Comparison of ENCODE assay signal across 25 cellular contexts in the genomic region with DNA sequence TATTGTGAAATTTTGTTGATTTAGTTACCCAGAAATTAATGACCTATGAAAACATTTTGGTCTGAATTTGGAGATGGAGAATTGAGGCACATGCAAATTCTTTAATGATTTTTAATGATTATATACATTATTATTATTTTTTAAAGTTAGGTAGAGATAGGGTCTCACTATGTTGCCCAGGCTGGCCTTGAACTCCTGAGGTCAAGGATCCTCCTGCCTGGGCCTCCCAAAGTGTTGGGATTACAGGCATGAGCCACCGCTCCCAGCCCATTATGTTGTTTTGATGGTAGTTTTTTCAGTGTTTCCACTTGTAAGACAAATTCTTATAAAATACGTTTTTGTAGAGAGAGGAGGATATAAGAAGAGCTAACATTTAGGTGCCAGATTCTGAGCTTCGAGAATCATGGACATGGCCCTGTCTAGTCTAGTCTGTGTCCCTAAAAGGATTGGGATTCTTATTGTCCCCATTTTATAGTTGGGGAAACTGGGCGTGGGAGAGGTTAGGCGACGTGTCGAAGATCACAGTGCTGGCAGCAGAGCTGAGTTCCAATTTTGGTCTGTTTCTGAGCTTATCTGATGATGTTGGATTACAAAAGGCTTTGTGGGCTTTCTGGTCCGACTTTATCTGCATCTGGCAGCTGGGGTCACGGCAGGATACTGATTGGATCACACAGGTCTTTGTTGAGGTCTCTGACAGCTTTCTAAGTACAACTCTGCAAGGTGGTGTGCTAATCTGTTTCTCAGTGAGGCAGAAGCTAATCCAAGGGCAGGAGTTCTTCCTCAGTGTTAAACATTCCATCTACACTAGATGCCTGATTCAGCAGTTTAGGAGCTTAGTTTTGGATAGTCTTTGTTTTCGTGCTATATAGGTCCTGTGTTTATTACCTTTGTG. TPM values are rescaled to one million over a fixed set of nuclear protein-coding genes. Genes with fewer than 3 reads are reported as not detected.
A peak's percentile ranks its signal among the peaks of the same experiment; 100 is the strongest.
DNase-seq lines count a peak whose midpoint lies in the region; ATAC-seq and TF ChIP-seq lines count a peak whose summit lies in the region.
"Had no signal": no experiment of that assay in that cellular context is flagged by ENCODE, and none has a peak within 500 bp of the region (broad histone marks: within the 10 kb centered on the region; RNA-seq: fewer than 3 reads in every experiment).

No MANE protein-coding gene starts in this region.

- H4K91ac ChIP-seq in mesenchymal stem cell (ENCODE audit: low read length) = no peak overlapping the region

- no peaks in the 10 kb centered on the region for H3K27me3 ChIP-seq in mesenchymal stem cell (ENCODE audit: control insufficient read depth in 1 of 2, insufficient read depth in 1 of 2, low read length in 2 of 2)
- H3K27me3 ChIP-seq: ascending aorta, transverse colon had no signal

- no peak overlapping the region for H3K14ac ChIP-seq in mesenchymal stem cell (ENCODE audit: low read length in 2 of 2)

- H2BK120ac ChIP-seq in mesenchymal stem cell (ENCODE audit: low read depth, low read length) = no peak overlapping the region

- H3K4me1 Mint-ChIP-seq in T-helper 2 cell treated with Interferon-gamma antibody and Interleukin-4, amounts not matched to agents 5 μg/mL and 100 μg/mL, for 36 hours (ENCODE audit: low read depth) = peaks cover 15% of the 10 kb centered on the region
- peaks cover 12% of the 10 kb centered on the region for H3K4me1 Mint-ChIP-seq in activated CD4-positive, alpha-beta T cell treated with anti-CD3 and anti-CD28 coated beads, Interleukin-2, amount 10 ng/mL, durations not matched to agents 7 days and 5 days

- no peaks in the 10 kb centered on the region for H3K27me3 Mint-ChIP-seq in T-helper 2 cell treated with Interferon-gamma antibody and Interleukin-4, amounts not matched to agents 5 μg/mL and 100 μg/mL, for 36 hours (ENCODE audit: low read depth)
- no peaks in the 10 kb centered on the region for H3K27me3 Mint-ChIP-seq in activated CD4-positive, alpha-beta T cell treated with anti-CD3 and anti-CD28 coated beads, Interleukin-2, amount 10 ng/mL, durations not matched to agents 7 days and 5 days
- H3K27me3 Mint-ChIP-seq: activated naive CD4-positive, alpha-beta T cell treated with anti-CD3 and anti-CD28 coated beads, Interleukin-2, amount 10 ng/mL, durations not matched to agents 7 days and 5 days had no signal

- H3K4me3 Mint-ChIP-seq in T-helper 2 cell treated with Interferon-gamma antibody and Interleukin-4, amounts not matched to agents 5 μg/mL and 100 μg/mL, for 36 hours = no peak overlapping the region
- no peak overlapping the region for H3K4me3 Mint-ChIP-seq in activated CD4-positive, alpha-beta T cell treated with anti-CD3 and anti-CD28 coated beads, Interleukin-2, amount 10 ng/mL, durations not matched to agents 7 days and 5 days
- H3K4me3 Mint-ChIP-seq: activated naive CD4-positive, alpha-beta T cell treated with anti-CD3 and anti-CD28 coated beads, Interleukin-2, amount 10 ng/mL, durations not matched to agents 7 days and 5 days had no signal

- no peak overlapping the region for H3K9ac ChIP-seq in mesenchymal stem cell (ENCODE audit: low read length)

- no peaks in the 10 kb centered on the region for H3K9me3 ChIP-seq in mesenchymal stem cell (ENCODE audit: control insufficient read depth, low read length)
- H3K9me3 ChIP-seq: ascending aorta, transverse colon had no signal

- no peak overlapping the region for H3K4me3 ChIP-seq in mesenchymal stem cell (ENCODE audit: insufficient read depth in 1 of 2, low read depth in 1 of 2, low read length in 2 of 2)
- H3K4me3 ChIP-seq: ascending aorta, transverse colon had no signal

- WGBS in mesenchymal stem cell = 81% methylated on average over 10 of the region's 10 CpGs

- POLR2A ChIA-PET in activated CD4-positive, alpha-beta T cell treated with anti-CD3 and anti-CD28 coated beads, Interleukin-2, amount 10 ng/mL, durations not matched to agents 7 days and 5 days (lab: Charles Lee) = interaction anchor here (0.6 kb wide), 1 partner anchor 275 kb away, joined by 3 read pairs; no protein-coding TSS in a partner anchor

- peaks cover 28% of the 10 kb centered on the region for H3K36me3 Mint-ChIP-seq in T-helper 2 cell treated with Interferon-gamma antibody and Interleukin-4, amounts not matched to agents 5 μg/mL and 100 μg/mL, for 36 hours (ENCODE audit: low read depth)
- H3K36me3 Mint-ChIP-seq in activated CD4-positive, alpha-beta T cell treated with anti-CD3 and anti-CD28 coated beads, Interleukin-2, amount 10 ng/mL, durations not matched to agents 7 days and 5 days (ENCODE audit: low read depth) = peaks cover 28% of the 10 kb centered on the region

- peaks cover 29 to 39% of the 10 kb centered on the region in 2 experiments for H3K36me3 ChIP-seq in mesenchymal stem cell (ENCODE audit: control insufficient read depth in 1 of 2, insufficient read depth in 2 of 2, low read depth in 1 of 2, low read length in 2 of 2)

- no peak overlapping the region for H3K23ac ChIP-seq in mesenchymal stem cell (ENCODE audit: low read length in 2 of 2)

- H3K4ac ChIP-seq in mesenchymal stem cell (ENCODE audit: low read depth in 1 of 2, low read length in 2 of 2) = no peak overlapping the region

- peaks cover 5% of the 10 kb centered on the region for H3K79me1 ChIP-seq in mesenchymal stem cell (replicated peaks; ENCODE audit: low read length, poor library complexity, severe bottlenecking)

- H3K9me3 Mint-ChIP-seq in T-helper 2 cell treated with Interferon-gamma antibody and Interleukin-4, amounts not matched to agents 5 μg/mL and 100 μg/mL, for 36 hours = no peaks in the 10 kb centered on the region
- H3K9me3 Mint-ChIP-seq in activated CD4-positive, alpha-beta T cell treated with anti-CD3 and anti-CD28 coated beads, Interleukin-2, amount 10 ng/mL, durations not matched to agents 7 days and 5 days = no peaks in the 10 kb centered on the region
- H3K9me3 Mint-ChIP-seq: activated naive CD4-positive, alpha-beta T cell treated with anti-CD3 and anti-CD28 coated beads, Interleukin-2, amount 10 ng/mL, durations not matched to agents 7 days and 5 days had no signal

- no peak overlapping the region for H4K8ac ChIP-seq in mesenchymal stem cell (ENCODE audit: low read length)

- ATAC-seq in GM18873 (IDR thresholded peaks at IDR 0.05; ENCODE audit: low FRiP score, unreplicated experiment) = no peak
- ATAC-seq: HCT116 had no signal

- no peak for TF ChIP-seq POLR2A in erythroblast (IDR thresholded peaks at IDR 0.05; ENCODE audit: low read length)

- H2BK5ac ChIP-seq in mesenchymal stem cell (ENCODE audit: low read depth, low read length, poor library complexity, severe bottlenecking) = no peak overlapping the region

- H3K4me1 ChIP-seq in mesenchymal stem cell (ENCODE audit: control insufficient read depth, insufficient read depth, low read depth, low read length) = no peaks in the 10 kb centered on the region
- H3K4me1 ChIP-seq: ascending aorta had no signal

- no peak overlapping the region for H2BK15ac ChIP-seq in mesenchymal stem cell (ENCODE audit: low read depth, poor library complexity, severe bottlenecking)

- peak overlapping the region; percentile 13 for H3K27ac Mint-ChIP-seq in T-helper 2 cell treated with Interferon-gamma antibody and Interleukin-4, amounts not matched to agents 5 μg/mL and 100 μg/mL, for 36 hours
- no peak overlapping the region for H3K27ac Mint-ChIP-seq in activated CD4-positive, alpha-beta T cell treated with anti-CD3 and anti-CD28 coated beads, Interleukin-2, amount 10 ng/mL, durations not matched to agents 7 days and 5 days
- H3K27ac Mint-ChIP-seq: activated naive CD4-positive, alpha-beta T cell treated with anti-CD3 and anti-CD28 coated beads, Interleukin-2, amount 10 ng/mL, durations not matched to agents 7 days and 5 days had no signal

- DNase-seq in ELF-1 (ENCODE audit: low read depth, low spot score) (peak; percentile 72), KBM-7 (peak; percentile 33), erythroblast (lab: John Stamatoyannopoulos, UW) (peak; percentile 53 to 87), middle frontal gyrus (ENCODE audit: extremely low spot score, low spot score) (no peak), mesenchymal stem cell (no peak)
- DNase-seq in T-helper 2 cell treated with Interferon-gamma antibody and Interleukin-4, amounts not matched to agents 5 μg/mL and 100 μg/mL, for 36 hours (ENCODE audit: low spot score) = no peak
- DNase-seq in activated CD4-positive, alpha-beta T cell treated with anti-CD3 and anti-CD28 coated beads, Interleukin-2, amount 10 ng/mL, durations not matched to agents 7 days and 5 days = no peak
- DNase-seq: activated naive CD4-positive, alpha-beta T cell treated with anti-CD3 and anti-CD28 coated beads, Interleukin-2, amount 10 ng/mL, durations not matched to agents 7 days and 5 days; C1 segment of cervical spinal cord; Calu3; caudate nucleus; glutamatergic neuron; kidney; MV-4-11; NCI-H187; nucleus accumbens; SHP77; T-helper 1 cell; transverse colon had no signal

- H2BK12ac ChIP-seq in mesenchymal stem cell (ENCODE audit: low read length in 2 of 2) = no peak overlapping the region

- CTCF ChIA-PET in activated CD4-positive, alpha-beta T cell treated with anti-CD3 and anti-CD28 coated beads, Interleukin-2, amount 10 ng/mL, durations not matched to agents 7 days and 5 days (lab: Charles Lee) = interaction anchor here (0.6 to 1.9 kb wide), 4 partner anchors 20 to 574 kb away, joined by 3 to 10 read pairs (median 6); no protein-coding TSS in a partner anchor

- H3K4me2 ChIP-seq in mesenchymal stem cell (ENCODE audit: low read length, poor library complexity, severe bottlenecking) = no peak overlapping the region

- no peak overlapping the region for H2AFZ ChIP-seq in mesenchymal stem cell (ENCODE audit: low read depth, low read length)

- H2AK5ac ChIP-seq in mesenchymal stem cell (ENCODE audit: low read length, severe bottlenecking) = no peak overlapping the region

- no peak overlapping the region for H3K18ac ChIP-seq in mesenchymal stem cell (ENCODE audit: low read depth in 1 of 2, low read length in 2 of 2)

- in situ Hi-C loops in KBM-7 (cut with MboI; ENCODE audit: low pct_unique_long_range_greater_than_20kb, low sequenced_read_pairs) = no loop called here

- H3K27ac ChIP-seq in mesenchymal stem cell (ENCODE audit: low read length, poor library complexity, severe bottlenecking) = no peak overlapping the region
- H3K27ac ChIP-seq: ascending aorta, transverse colon had no signal

RNA-seq across cellular contexts. Expression of a gene that starts 7.5 kb away (rescaled TPM):
- total RNA-seq in activated CD4-positive, alpha-beta T cell treated with anti-CD3 and anti-CD28 coated beads, Interleukin-2, amount 10 ng/mL, durations not matched to agents 7 days and 5 days = under 1 TPM in 1 of 2 experiments, not detected in 1; 0.27 TPM
- not detected for polyA plus RNA-seq in mesenchymal stem cell (2013, experiment 1 of 2)
- not detected for polyA plus RNA-seq in mesenchymal stem cell (2013, experiment 2 of 2)
- total RNA-seq: ascending aorta, Calu3, kidney, lung microvascular endothelial cell, pulmonary artery endothelial cell, skeletal muscle tissue, transverse colon had no signal

RNA-seq across cellular contexts. Expression of a gene that starts 43.5 kb away (rescaled TPM):
- total RNA-seq in activated CD4-positive, alpha-beta T cell treated with anti-CD3 and anti-CD28 coated beads, Interleukin-2, amount 10 ng/mL, durations not matched to agents 7 days and 5 days = 10 to 100 TPM; 14.7 to 14.9 TPM
- polyA plus RNA-seq in mesenchymal stem cell (2013, experiment 1 of 2) = 3.7 TPM
- polyA plus RNA-seq in mesenchymal stem cell (2013, experiment 2 of 2) = 3.7 TPM

RNA-seq across cellular contexts. Expression of a gene that starts 59.8 kb away (rescaled TPM):
- 1 to 10 TPM; 1.4 TPM for total RNA-seq in activated CD4-positive, alpha-beta T cell treated with anti-CD3 and anti-CD28 coated beads, Interleukin-2, amount 10 ng/mL, durations not matched to agents 7 days and 5 days
- polyA plus RNA-seq in mesenchymal stem cell (2013, experiment 1 of 2) = 3.8 TPM
- 3.6 TPM for polyA plus RNA-seq in mesenchymal stem cell (2013, experiment 2 of 2)
- total RNA-seq: ascending aorta had no signal

Comparison
In these comparisons a context has a peak if more than half of its experiments do, and no peak if none do; other contexts are left out.
1. DNase-seq: peak in ELF-1 (single experiment), KBM-7 (single experiment) and erythroblast (2 of 2); none in T-helper 2 cell treated with Interferon-gamma antibody and Interleukin-4, amounts not matched to agents 5 μg/mL and 100 μg/mL, for 36 hours (single experiment), middle frontal gyrus (single experiment), activated CD4-positive, alpha-beta T cell treated with anti-CD3 and anti-CD28 coated beads, Interleukin-2, amount 10 ng/mL, durations not matched to agents 7 days and 5 days (single experiment) and mesenchymal stem cell (single experiment).